In the genomic region with DNA sequence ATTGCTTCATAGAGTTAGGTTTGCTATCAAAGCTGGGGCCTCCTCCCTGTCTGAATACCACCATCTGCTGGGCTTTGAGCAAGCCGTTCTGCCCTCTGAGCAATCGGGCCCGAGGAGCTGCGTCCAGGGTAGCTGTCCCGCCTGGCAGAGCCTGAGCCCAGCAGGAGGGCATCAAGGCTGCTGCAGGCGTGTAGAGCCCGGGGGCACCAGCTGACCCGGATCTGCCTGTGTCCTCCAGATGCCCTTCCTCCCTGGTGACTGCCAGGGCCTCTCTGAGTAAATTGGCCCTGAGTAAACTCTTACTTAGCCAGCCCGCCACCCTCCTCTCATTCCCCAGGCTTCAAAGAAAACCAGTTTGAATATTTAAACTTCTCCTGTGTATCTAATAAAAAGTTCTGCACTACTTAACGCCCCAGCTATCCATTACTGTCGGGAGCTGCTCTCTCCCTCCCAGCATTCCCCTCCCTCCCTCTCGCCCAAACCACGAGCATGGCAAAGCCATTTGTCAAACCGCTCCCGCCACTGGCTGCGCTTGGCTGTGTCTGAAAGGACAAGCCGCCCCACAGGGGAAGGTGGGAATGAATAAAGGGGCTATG, we compare ENCODE assay signal across 9 cellular contexts. TPM values are rescaled to one million over a fixed set of nuclear protein-coding genes. Genes with fewer than 3 reads are reported as not detected.
A peak's percentile ranks its signal among the peaks of the same experiment; 100 is the strongest.
DNase-seq lines count a peak whose midpoint lies in the region; ATAC-seq, FAIRE-seq and TF ChIP-seq lines count a peak whose summit lies in the region.
"Had no signal": no experiment of that assay in that cellular context is flagged by ENCODE, and none has a peak within 500 bp of the region (broad histone marks: within the 10 kb centered on the region; RNA-seq: fewer than 3 reads in every experiment).

No MANE protein-coding gene starts in this region.

- no peak for FAIRE-seq in small intestine (lab: Jason Lieb, UNC)

- no peaks in the 10 kb centered on the region for H3K27me3 Mint-ChIP-seq in T-helper 17 cell

- DNase-seq in EH (ENCODE audit: low read depth) (peak; percentile 53), NCI-H345 treated with DMSO at 0.1 percent for 48 hours (lab: John Stamatoyannopoulos, UW; ENCODE audit: unreplicated experiment) (peak; percentile 55), small intestine (no peak), T-helper 17 cell (no peak), foreskin keratinocyte (no peak)

- H3K36me3 Mint-ChIP-seq in T-helper 17 cell (ENCODE audit: low read depth) = peaks cover 3% of the 10 kb centered on the region

- H3K4me1 Mint-ChIP-seq in T-helper 17 cell = peaks cover 17% of the 10 kb centered on the region

- 47 to 62% (median 56%) methylated on average over 17 of the region's 17 CpGs for WGBS in small intestine, 3 donors

- H3K36me3 ChIP-seq in parathyroid adenoma (ENCODE audit: control insufficient read depth, insufficient read depth, low read length) = no peaks in the 10 kb centered on the region
- H3K36me3 ChIP-seq in small intestine (ENCODE audit: control insufficient read depth in 2 of 2, insufficient read depth in 2 of 2, low read length in 2 of 2) = peaks cover 4 to 6% of the 10 kb centered on the region in 2 donors

- H3K27ac ChIP-seq in parathyroid adenoma (peak overlapping the region; percentile 78), small intestine (ENCODE audit: low read depth in 1 of 2, low read length in 1 of 2) (no peak overlapping the region), foreskin keratinocyte (no peak overlapping the region)
- H3K27ac ChIP-seq: KMS-11 had no signal

- H3K4me3 Mint-ChIP-seq in T-helper 17 cell = no peak overlapping the region

- no peak for TF ChIP-seq CTCF in parathyroid adenoma (IDR thresholded peaks at IDR 0.05)
- no peak for TF ChIP-seq CTCF in foreskin keratinocyte (conservative IDR thresholded peaks at IDR 0.05)

- no peak overlapping the region for H3K9ac ChIP-seq in parathyroid adenoma
- H3K9ac ChIP-seq: KMS-11 had no signal

- peaks cover 21% of the 10 kb centered on the region for H3K4me1 ChIP-seq in parathyroid adenoma
- H3K4me1 ChIP-seq in small intestine (ENCODE audit: control insufficient read depth in 2 of 2, insufficient read depth in 1 of 2, low read depth in 1 of 2, low read length in 1 of 2) = no peaks in the 10 kb centered on the region
- no peaks in the 10 kb centered on the region for H3K4me1 ChIP-seq in foreskin keratinocyte

- no peak overlapping the region for H3K27ac Mint-ChIP-seq in T-helper 17 cell

- H3K4me3 ChIP-seq in parathyroid adenoma (ENCODE audit: low read depth, low read length) = no peak overlapping the region
- no peak overlapping the region for H3K4me3 ChIP-seq in small intestine (ENCODE audit: low read depth in 1 of 2, low read length in 2 of 2)

- H3K79me2 ChIP-seq in parathyroid adenoma = no peaks in the 10 kb centered on the region

- ATAC-seq in esophagus mucosa (peak; percentile 35), GM19395 (IDR thresholded peaks at IDR 0.05; ENCODE audit: unreplicated experiment) (no peak), T-helper 17 cell (no peak), foreskin keratinocyte (no peak)

- H3K4me2 ChIP-seq in parathyroid adenoma (ENCODE audit: low read length) = peak overlapping the region; percentile 28

- no peaks in the 10 kb centered on the region for H3K9me3 ChIP-seq in parathyroid adenoma (ENCODE audit: control insufficient read depth, low read length)
- H3K9me3 ChIP-seq in small intestine (ENCODE audit: control insufficient read depth, low read depth) = no peaks in the 10 kb centered on the region
- no peaks in the 10 kb centered on the region for H3K9me3 ChIP-seq in T-helper 17 cell (ENCODE audit: control insufficient read depth, low read length, poor library complexity, severe bottlenecking)

- H2AFZ ChIP-seq in parathyroid adenoma = peak overlapping the region; percentile 87

- no peaks in the 10 kb centered on the region for H3K27me3 ChIP-seq in parathyroid adenoma (ENCODE audit: control insufficient read depth, insufficient read depth, low read length)
- H3K27me3 ChIP-seq in small intestine (ENCODE audit: control insufficient read depth in 2 of 2, insufficient read depth in 2 of 2, low read length in 2 of 2) = no peaks in the 10 kb centered on the region
- no peaks in the 10 kb centered on the region for H3K27me3 ChIP-seq in foreskin keratinocyte

RNA-seq across cellular contexts. Expression of a gene that starts 16.4 kb away (rescaled TPM):
- total RNA-seq in esophagus mucosa (73.4 TPM), T-helper 17 cell (100 to 1,000 TPM; 228 to 231 TPM), foreskin keratinocyte (75.7 and 83.6 TPM in 2 replicates)
- polyA plus RNA-seq in small intestine (100 to 1,000 TPM; 169 to 721 (median 554) TPM), foreskin keratinocyte (77.6 and 80.9 TPM in 2 replicates)

RNA-seq across cellular contexts. Expression of a gene that starts 29.7 kb away (rescaled TPM):
- total RNA-seq in esophagus mucosa = 11.0 TPM
- polyA plus RNA-seq in small intestine = 100 to 1,000 TPM; 182 to 388 (median 371) TPM
- total RNA-seq in T-helper 17 cell = not detected
- not detected in 2 replicates for total RNA-seq in foreskin keratinocyte
- polyA plus RNA-seq in foreskin keratinocyte = not detected in 2 replicates

RNA-seq across cellular contexts. Expression of a gene that starts 46.0 kb away (rescaled TPM):
- total RNA-seq in esophagus mucosa (33.3 TPM), T-helper 17 cell (10 to 100 TPM in 1 of 2 donors, 1 to 10 TPM in 1; 7.1 to 10.5 TPM), foreskin keratinocyte (40.3 and 43.8 TPM in 2 replicates)
- polyA plus RNA-seq in small intestine (10 to 100 TPM; 10.8 to 20.8 (median 17.4) TPM), foreskin keratinocyte (22.3 and 23.6 TPM in 2 replicates)

RNA-seq across cellular contexts. Expression of a gene that starts 50.3 kb away (rescaled TPM):
- total RNA-seq in esophagus mucosa (17.3 TPM), T-helper 17 cell (1 to 10 TPM in 1 of 2 donors, not detected in 1; 1.0 TPM), foreskin keratinocyte (16.8 and 18.0 TPM in 2 replicates)
- polyA plus RNA-seq in small intestine (1 to 10 TPM in 2 of 3 donors, not detected in 1; 4.4 to 7.3 TPM), foreskin keratinocyte (18.3 and 23.3 TPM in 2 replicates)

Comparison
In these comparisons a context has a peak if more than half of its experiments do, and no peak if none do; other contexts are left out.
1. DNase-seq: peak in EH (single experiment) and NCI-H345 treated with DMSO at 0.1 percent for 48 hours (single experiment); none in small intestine (single experiment), T-helper 17 cell (0 of 3) and foreskin keratinocyte (0 of 2).
2. RNA of a gene that starts 29.7 kb away (total RNA-seq): 11.0 TPM in esophagus mucosa (single experiment); not detected in T-helper 17 cell and not detected in foreskin keratinocyte; every median in the first group is over 10 times any median in the second.